23 cellular contexts compared by ENCODE assay signal in the genomic region with DNA sequence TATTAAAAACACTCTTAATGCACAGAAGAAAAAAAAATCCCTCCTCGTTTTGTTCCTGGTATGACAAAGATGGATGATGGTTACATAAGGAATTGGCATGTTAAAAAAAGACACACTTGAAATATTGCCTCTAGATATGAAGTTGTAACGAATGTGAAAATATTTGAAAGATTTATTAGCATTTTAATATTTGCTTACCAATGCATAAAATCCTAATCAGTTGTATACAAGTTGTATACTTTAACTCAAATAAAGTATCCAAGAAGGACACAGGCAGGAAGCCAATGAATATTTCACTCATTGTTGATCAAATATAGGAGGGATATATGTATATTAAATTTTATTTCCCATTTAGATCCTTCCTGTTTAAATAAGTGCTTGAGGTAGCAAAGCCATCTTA.
DNase-seq lines count a peak whose midpoint lies in the region; ATAC-seq, FAIRE-seq and TF ChIP-seq lines count a peak whose summit lies in the region.
"Had no signal": no experiment of that assay in that cellular context is flagged by ENCODE, and none has a peak within 500 bp of the region (broad histone marks: within the 10 kb centered on the region; RNA-seq: fewer than 3 reads in every experiment).

No MANE protein-coding gene starts in this region.

- CTCF ChIA-PET in HepG2 (lab: Yijun Ruan, JAX; ENCODE audit: low intra/inter-chr PET ratio, low total read pairs): no interaction called here
- CTCF ChIA-PET in IMR-90 (lab: Yijun Ruan, JAX): no interaction called here
- CTCF ChIA-PET in K562 (lab: Yijun Ruan, JAX; ENCODE audit: low intra/inter-chr PET ratio): no interaction called here

- DNase-seq in HepG2 (ENCODE audit: low spot score) (no peak), right lobe of liver (no peak), IMR-90 (no peak), K562 (ENCODE audit: extremely low read depth in 1 of 4, low spot score in 3 of 4) (no peak), inferior parietal cortex (ENCODE audit: extremely low spot score) (peak; percentile 11), superior temporal gyrus (ENCODE audit: extremely low spot score) (no peak), Kasumi-1 (lab: John Stamatoyannopoulos, UW) (no peak)
- DNase-seq: 8988T; AML-193; Caco-2; Calu3; CD4-positive, alpha-beta T cell; CD8-positive, alpha-beta T cell; DMS79 treated with DMSO at 0.1 percent for 48 hours; GF-D8 had no signal

- H3K4ac ChIP-seq in IMR-90 (ENCODE audit: low read depth, low read length): no peak overlapping the region

- H3K9ac ChIP-seq in HepG2 (ENCODE audit: insufficient read depth, low read depth, low read length) (no peak overlapping the region), IMR-90 (ENCODE audit: low read depth, low read length) (no peak overlapping the region), K562 (ENCODE audit: insufficient read depth in 1 of 2, low read depth in 2 of 2, low read length in 2 of 2) (no peak overlapping the region)
- H3K9ac ChIP-seq: BLaER1 treated with 17β-estradiol and CSF1 and Interleukin-3, amounts not matched to agents 10 nM and 100 nM had no signal

- no TSS peak for BruUV-seq in HepG2 (replicated peaks; lab: Mats Ljungman, UMichigan)
- no TSS peak for BruUV-seq in IMR-90 (replicated peaks; lab: Mats Ljungman, UMichigan)
- BruUV-seq in K562 (replicated peaks; lab: Mats Ljungman, UMichigan): no TSS peak

- H3K4me1 ChIP-seq in HepG2 (ENCODE audit: insufficient read depth, low read length) (no peaks in the 10 kb centered on the region), right lobe of liver (no peaks in the 10 kb centered on the region), IMR-90 (ENCODE audit: control insufficient read depth, insufficient read depth, low read length) (no peaks in the 10 kb centered on the region), K562 (replicated peaks in 1 of 2; ENCODE audit: control insufficient read depth in 2 of 2, insufficient read depth in 2 of 2, low read length in 2 of 2) (peaks cover 0 to 5% of the 10 kb centered on the region in 2 experiments; a peak in 2 of 5 replicates)
- H3K4me1 ChIP-seq: Caco-2 had no signal

- H3K9me3 ChIP-seq in HepG2 (ENCODE audit: low read length): peaks cover 9% of the 10 kb centered on the region
- no peaks in the 10 kb centered on the region for H3K9me3 ChIP-seq in right lobe of liver
- peaks cover 10% of the 10 kb centered on the region for H3K9me3 ChIP-seq in IMR-90 (ENCODE audit: control insufficient read depth, insufficient read depth, low read length)
- no peaks in the 10 kb centered on the region for H3K9me3 ChIP-seq in K562 (replicated peaks; ENCODE audit: control insufficient read depth, insufficient read depth, low read depth, low read length)
- H3K9me3 ChIP-seq: Caco-2 had no signal

- H3K56ac ChIP-seq in IMR-90 (ENCODE audit: extremely low read depth, insufficient read depth, low read length): no peak overlapping the region

- intact Hi-C loops in HepG2 (cut with micrococcal nuclease; ENCODE audit: unreplicated experiment) (no loop called here), right lobe of liver (cut with DNase I) (no loop called here), IMR-90 (cut with micrococcal nuclease) (no loop called here), K562 (cut with micrococcal nuclease) (no loop called here)

- in situ Hi-C loops in HepG2 (cut with HindIII; ENCODE audit: extremely low pct_ligation_motif_present, low pct_unique_long_range_greater_than_20kb) (no loop called here), IMR-90 (cut with MboI; ENCODE audit: low sequenced_read_pairs) (no loop called here), K562 (cut with MboI) (no loop called here)

- no peak for ATAC-seq in HepG2
- ATAC-seq in right lobe of liver: no peak
- no peak for ATAC-seq in IMR-90 (ENCODE audit: low read depth)
- no peak for ATAC-seq in K562
- no peak for ATAC-seq in GM19351 (IDR thresholded peaks at IDR 0.05; ENCODE audit: unreplicated experiment)
- ATAC-seq: CD8-positive, alpha-beta T cell had no signal

- H3K14ac ChIP-seq in IMR-90 (replicated peaks; ENCODE audit: low read depth, low read length): no peak overlapping the region

- H3K4me2 ChIP-seq in HepG2 (ENCODE audit: low read depth, low read length) (no peak overlapping the region), IMR-90 (ENCODE audit: low read depth, low read length) (no peak overlapping the region), K562 (ENCODE audit: insufficient read depth, low read length) (no peak overlapping the region)
- H3K4me2 ChIP-seq: BLaER1 treated with 17β-estradiol and CSF1 and Interleukin-3, amounts not matched to agents 10 nM and 100 nM had no signal

- POLR2A ChIA-PET in HepG2 (lab: Yijun Ruan, JAX) (no interaction called here), IMR-90 (lab: Charles Lee; ENCODE audit: unreplicated experiment) (no interaction called here), K562 (lab: Yijun Ruan, JAX) (no interaction called here)

- no peaks in the 10 kb centered on the region for H3K9me1 ChIP-seq in IMR-90 (ENCODE audit: insufficient read depth, low read length)
- no peaks in the 10 kb centered on the region for H3K9me1 ChIP-seq in K562 (ENCODE audit: control insufficient read depth, insufficient read depth, low read length)

- no peaks in the 10 kb centered on the region; a peak in 1 of 5 replicates for H3K27me3 ChIP-seq in HepG2 (ENCODE audit: control insufficient read depth in 1 of 2, insufficient read depth in 2 of 2, low read length in 2 of 2)
- H3K27me3 ChIP-seq in right lobe of liver: no peaks in the 10 kb centered on the region
- H3K27me3 ChIP-seq in IMR-90 (ENCODE audit: control insufficient read depth, insufficient read depth, low read length): no peaks in the 10 kb centered on the region
- H3K27me3 ChIP-seq in K562 (ENCODE audit: control insufficient read depth in 2 of 2, insufficient read depth in 2 of 2, low read length in 2 of 2): peaks cover 2 to 10% of the 10 kb centered on the region in 2 experiments; a peak in 3 of 5 replicates
- H3K27me3 ChIP-seq: BLaER1 treated with 17β-estradiol and CSF1 and Interleukin-3, amounts not matched to agents 10 nM and 100 nM had no signal

- no peaks in the 10 kb centered on the region for H4K20me1 ChIP-seq in HepG2 (ENCODE audit: insufficient read depth, low read length)
- H4K20me1 ChIP-seq in IMR-90 (ENCODE audit: insufficient read depth, low read length): no peaks in the 10 kb centered on the region
- H4K20me1 ChIP-seq in K562 (replicated peaks; ENCODE audit: control insufficient read depth, insufficient read depth, low read length): 0 out of 2 replicates have a peak, but pooled peaks cover 3% of the 10 kb centered on the region
- H4K20me1 ChIP-seq: BLaER1 treated with 17β-estradiol and CSF1 and Interleukin-3, amounts not matched to agents 10 nM and 100 nM had no signal

- H3K79me2 ChIP-seq in HepG2 (ENCODE audit: insufficient read depth, low read length) (no peaks in the 10 kb centered on the region), K562 (ENCODE audit: control insufficient read depth, insufficient read depth, low read length) (no peaks in the 10 kb centered on the region)

- no peaks in the 10 kb centered on the region for H3K79me1 ChIP-seq in IMR-90 (ENCODE audit: low read depth in 1 of 2, low read length in 2 of 2)

- no peak overlapping the region for H4K5ac ChIP-seq in IMR-90 (ENCODE audit: low read depth, low read length)

- H2BK20ac ChIP-seq in IMR-90 (ENCODE audit: low read depth, low read length): no peak overlapping the region

- no peak overlapping the region for H2BK15ac ChIP-seq in IMR-90 (ENCODE audit: low read depth, low read length)

- TF ChIP-seq POLR2A in HepG2 (IDR thresholded peaks at IDR 0.05; ENCODE audit: insufficient read depth in 1 of 2, low read depth in 2 of 2, low read length in 2 of 2): no peak
- no peak for TF ChIP-seq POLR2A in right lobe of liver (IDR thresholded peaks at IDR 0.05)
- TF ChIP-seq POLR2A in IMR-90 (IDR thresholded peaks at IDR 0.05; ENCODE audit: low read depth, low read length): no peak
- TF ChIP-seq POLR2A in K562 (conservative IDR thresholded peaks at IDR 0.05): no peak

- TF ChIP-seq CTCF in HepG2 (CRISPR knock-in tag; IDR thresholded peaks at IDR 0.05) (no peak), right lobe of liver (IDR thresholded peaks at IDR 0.05) (no peak), IMR-90 (conservative IDR thresholded peaks at IDR 0.05; ENCODE audit: low read depth, low read length) (no peak), K562 (IDR thresholded peaks at IDR 0.05 in 2 of 3, conservative IDR thresholded peaks at IDR 0.05 in 1 of 3; ENCODE audit: insufficient read depth in 2 of 3, low read depth in 1 of 3, low read length in 3 of 3) (no peak)

- TF ChIP-seq EP300 in HepG2 (IDR thresholded peaks at IDR 0.05; ENCODE audit: low read depth in 2 of 2, low read length in 2 of 2): no peak
- no peak for TF ChIP-seq EP300 in HepG2 (CRISPR knock-in tag; IDR thresholded peaks at IDR 0.05; ENCODE audit: borderline replicate concordance)
- TF ChIP-seq EP300 in K562 (IDR thresholded peaks at IDR 0.05; ENCODE audit: low read length): no peak

- no peak for TF ChIP-seq RAD21 in HepG2 (CRISPR knock-in tag; IDR thresholded peaks at IDR 0.05)
- TF ChIP-seq RAD21 in IMR-90 (IDR thresholded peaks at IDR 0.05; ENCODE audit: low read length): no peak
- TF ChIP-seq RAD21 in K562 (CRISPR knock-in tag; conservative IDR thresholded peaks at IDR 0.05 in 1 of 2, IDR thresholded peaks at IDR 0.05 in 1 of 2): no peak

- no peak overlapping the region for H2AFZ ChIP-seq in HepG2 (ENCODE audit: low read length)
- no peak overlapping the region for H2AFZ ChIP-seq in IMR-90 (replicated peaks; ENCODE audit: low read length, poor library complexity)
- H2AFZ ChIP-seq in K562 (ENCODE audit: low read depth, low read length): no peak overlapping the region

- dilution Hi-C loops in IMR-90 (cut with HindIII; ENCODE audit: low sequenced_read_pairs, unreplicated experiment): no loop called here

- no peak overlapping the region for H2BK120ac ChIP-seq in IMR-90 (ENCODE audit: low read depth, low read length)

- H3K4me3 ChIP-seq in HepG2 (replicated peaks in 1 of 3; ENCODE audit: insufficient read depth in 1 of 3, low read depth in 2 of 3, low read length in 3 of 3) (no peak overlapping the region), right lobe of liver (no peak overlapping the region), IMR-90 (ENCODE audit: insufficient read depth, low read depth, low read length) (no peak overlapping the region), K562 (no peak overlapping the region)
- H3K4me3 ChIP-seq: BLaER1 treated with 17β-estradiol and CSF1 and Interleukin-3, amounts not matched to agents 10 nM and 100 nM had no signal

- H3K27ac ChIP-seq in HepG2 (ENCODE audit: extremely low read length, insufficient read depth, low read length) (no peak overlapping the region), right lobe of liver (no peak overlapping the region), IMR-90 (ENCODE audit: insufficient read depth, low read length) (no peak overlapping the region), K562 (ENCODE audit: extremely low read depth, low read depth, low read length) (no peak overlapping the region)
- H3K27ac ChIP-seq: BLaER1 treated with 17β-estradiol and CSF1 and Interleukin-3, amounts not matched to agents 10 nM and 100 nM; C4-2B had no signal

- no peak overlapping the region for H4K8ac ChIP-seq in IMR-90 (ENCODE audit: low read depth in 2 of 2, low read length in 2 of 2)

- H3K23ac ChIP-seq in IMR-90 (ENCODE audit: low read depth, low read length): no peak overlapping the region

- H3K18ac ChIP-seq in IMR-90 (ENCODE audit: low read depth, low read length): no peak overlapping the region

- no peak overlapping the region for H2AK9ac ChIP-seq in IMR-90 (replicated peaks; ENCODE audit: low read depth, low read length, poor library complexity)

- H3K36me3 ChIP-seq in HepG2 (replicated peaks in 1 of 2; ENCODE audit: control insufficient read depth in 1 of 2, insufficient read depth in 2 of 2, low read length in 2 of 2) (no peaks in the 10 kb centered on the region), right lobe of liver (no peaks in the 10 kb centered on the region), IMR-90 (ENCODE audit: control insufficient read depth, insufficient read depth, low read length) (no peaks in the 10 kb centered on the region), K562 (ENCODE audit: control insufficient read depth, insufficient read depth, low read length) (no peaks in the 10 kb centered on the region)
- H3K36me3 ChIP-seq: BLaER1 treated with 17β-estradiol and CSF1 and Interleukin-3, amounts not matched to agents 10 nM and 100 nM had no signal

- FAIRE-seq in HepG2 (lab: Jason Lieb, UNC): no peak
- no peak for FAIRE-seq in K562 (lab: Jason Lieb, UNC)
- FAIRE-seq: A204.1, D721Med, G401.6, GM12891, GM19239 had no signal

- H4K91ac ChIP-seq in IMR-90 (ENCODE audit: insufficient read depth, low read depth, low read length): no peak overlapping the region

- WGBS in HepG2 (ENCODE audit: low lambda C conversion rate): 2% methylated on average over 2 of the region's 2 CpGs
- WGBS in right lobe of liver (ENCODE audit: insufficient coverage, low coverage, low lambda C conversion rate, missing lambda C conversion rate): 16% methylated on average over 2 of the region's 2 CpGs
- WGBS in IMR-90 (ENCODE audit: extremely low coverage in 2 of 2, insufficient read length in 1 of 2), 2 experiments: no CpG with 5 or more reads among the region's 2 CpGs
- 0% methylated on average over 2 of the region's 2 CpGs for WGBS in K562 (ENCODE audit: insufficient coverage, low coverage, missing lambda C conversion rate)

- H2BK5ac ChIP-seq in IMR-90 (ENCODE audit: low read depth, low read length, poor library complexity, severe bottlenecking): no peak overlapping the region

- no peak overlapping the region for H2AK5ac ChIP-seq in IMR-90 (ENCODE audit: low read depth, low read length)
